In the genomic region with DNA sequence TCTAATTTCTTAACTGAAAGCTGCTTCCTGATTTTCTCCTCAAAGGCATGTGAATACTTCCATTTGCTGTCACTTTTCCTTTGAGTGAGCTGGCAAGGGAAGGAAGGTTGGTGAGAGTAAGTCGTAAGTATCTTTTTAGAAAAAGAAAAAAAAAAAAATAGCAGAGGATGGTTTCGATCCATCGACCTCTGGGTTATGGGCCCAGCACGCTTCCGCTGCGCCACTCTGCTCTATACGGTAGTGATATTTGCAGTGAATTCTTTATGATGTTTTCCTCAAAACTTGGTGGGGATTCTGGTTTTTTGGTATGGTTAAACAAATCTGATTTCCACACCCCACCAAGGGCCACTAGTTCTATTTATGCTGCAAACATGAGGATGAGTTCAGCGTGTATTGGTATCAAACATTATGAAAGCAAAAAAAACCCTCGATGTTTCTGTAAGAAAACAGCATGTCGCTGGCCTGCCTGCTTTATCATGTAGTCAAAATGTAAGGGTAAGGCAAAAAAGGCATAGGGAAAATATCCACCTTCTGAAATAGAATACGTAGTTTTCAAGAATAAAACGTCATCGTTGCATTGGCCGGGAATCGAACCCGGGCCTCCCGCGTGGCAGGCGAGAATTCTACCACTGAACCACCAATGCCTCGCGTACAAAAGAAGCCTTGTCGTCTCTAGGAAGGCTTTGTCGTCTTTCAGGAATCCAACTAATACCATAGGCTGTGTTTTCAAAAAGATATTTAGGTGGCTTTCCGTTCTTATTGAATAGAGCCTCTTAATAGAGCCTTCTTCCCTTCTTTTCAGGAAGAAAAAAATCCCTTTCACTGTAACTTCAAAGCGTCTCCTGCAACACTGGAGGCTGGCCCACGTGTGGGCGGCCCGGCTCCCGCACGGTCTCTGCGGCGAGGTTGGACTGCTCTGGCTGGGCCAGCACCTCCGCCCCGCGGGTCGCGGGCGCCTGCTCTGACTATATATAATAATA, we compare ENCODE assay signal across 1 cellular context.
TF ChIP-seq lines count a peak whose summit lies in the region.

No MANE protein-coding gene starts in this region.

TF ChIP-seq in K562, 482 proteins besides CTCF, POLR2A, EP300 and RAD21 (continued from another document and continues in another):
- peak; percentile 100 for TF ChIP-seq POLR2H (tag; IDR thresholded peaks at IDR 0.05; ENCODE audit: low read depth)
- TF ChIP-seq, protein P1, sequence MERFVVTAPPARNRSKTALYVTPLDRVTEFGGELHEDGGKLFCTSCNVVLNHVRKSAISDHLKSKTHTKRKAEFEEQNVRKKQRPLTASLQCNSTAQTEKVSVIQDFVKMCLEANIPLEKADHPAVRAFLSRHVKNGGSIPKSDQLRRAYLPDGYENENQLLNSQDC (CRISPR knock-in tag; IDR thresholded peaks at IDR 0.05), result peak; percentile 96
- peak; percentile 28 for TF ChIP-seq CCNT2 (IDR thresholded peaks at IDR 0.05; ENCODE audit: borderline replicate concordance, extremely low read depth, insufficient read length, low read depth, low read length)
- no peak for TF ChIP-seq HNRNPLL (IDR thresholded peaks at IDR 0.05; ENCODE audit: low read depth, low read length, poor library complexity, severe bottlenecking)
- TF ChIP-seq ESRRB (CRISPR knock-in tag; IDR thresholded peaks at IDR 0.05; ENCODE audit: borderline replicate concordance), result peak; percentile 58; the same call in 1 of the 2 replicates
- TF ChIP-seq ZNF717 (CRISPR knock-in tag; IDR thresholded peaks at IDR 0.05), result 0 out of 2 replicates have a peak, but pooled peaks have one; percentile 57
- peak; percentile 92 for TF ChIP-seq GABPB2 (CRISPR knock-in tag; conservative IDR thresholded peaks at IDR 0.05)
- TF ChIP-seq HCFC1 (IDR thresholded peaks at IDR 0.05; ENCODE audit: low read depth, low read length), result peak; percentile 59
- TF ChIP-seq GABPB1 (CRISPR knock-in tag; IDR thresholded peaks at IDR 0.05), result 0 out of 2 replicates have a peak, but pooled peaks have one; percentile 36
- TF ChIP-seq DIDO1 (tag; IDR thresholded peaks at IDR 0.05; ENCODE audit: low read depth), result 0 out of 2 replicates have a peak, but pooled peaks have one; percentile 34
- TF ChIP-seq MYNN (IDR thresholded peaks at IDR 0.05), result peak; percentile 85
- no peak for TF ChIP-seq MYNN (CRISPR knock-in tag; IDR thresholded peaks at IDR 0.05)
- TF ChIP-seq SRSF7 (optimal IDR thresholded peaks at IDR 0.05; ENCODE audit: low read depth, low read length), result no peak
- peak; percentile 75 for TF ChIP-seq NFIC (IDR thresholded peaks at IDR 0.05)
- TF ChIP-seq HES1 (IDR thresholded peaks at IDR 0.05; ENCODE audit: low read depth), result 0 out of 2 replicates have a peak, but pooled peaks have one; percentile 7
- TF ChIP-seq, protein P2, sequence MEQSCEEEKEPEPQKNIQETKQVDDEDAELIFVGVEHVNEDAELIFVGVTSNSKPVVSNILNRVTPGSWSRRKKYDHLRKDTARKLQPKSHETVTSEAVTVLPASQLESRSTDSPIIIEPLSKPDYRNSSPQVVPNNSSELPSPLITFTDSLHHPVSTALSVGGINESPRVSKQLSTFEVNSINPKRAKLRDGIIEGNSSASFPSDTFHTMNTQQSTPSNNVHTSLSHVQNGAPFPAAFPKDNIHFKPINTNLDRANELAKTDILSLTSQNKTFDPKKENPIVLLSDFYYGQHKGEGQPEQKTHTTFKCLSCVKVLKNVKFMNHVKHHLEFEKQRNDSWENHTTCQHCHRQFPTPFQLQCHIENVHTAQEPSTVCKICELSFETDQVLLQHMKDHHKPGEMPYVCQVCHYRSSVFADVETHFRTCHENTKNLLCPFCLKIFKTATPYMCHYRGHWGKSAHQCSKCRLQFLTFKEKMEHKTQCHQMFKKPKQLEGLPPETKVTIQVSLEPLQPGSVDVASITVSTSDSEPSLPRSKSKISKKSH (CRISPR knock-in tag; IDR thresholded peaks at IDR 0.05), result no peak
- TF ChIP-seq DPF2 (IDR thresholded peaks at IDR 0.05), result peak; percentile 58
- TF ChIP-seq NR4A1 (CRISPR knock-in tag; IDR thresholded peaks at IDR 0.05), result no peak
- peak; percentile 64; the same call in 1 of the 2 replicates for TF ChIP-seq NR4A1 (tag; IDR thresholded peaks at IDR 0.05)
- TF ChIP-seq SOX6 (IDR thresholded peaks at IDR 0.05), result peak; percentile 67
- TF ChIP-seq TEAD2 (tag; IDR thresholded peaks at IDR 0.05), result no peak
- TF ChIP-seq TAF9B (IDR thresholded peaks at IDR 0.05; ENCODE audit: partially characterized antibody), result no peak
- TF ChIP-seq FOXJ2 (tag; IDR thresholded peaks at IDR 0.05), result peak; percentile 61
- peak; percentile 42 for TF ChIP-seq DMBX1 (CRISPR knock-in tag; IDR thresholded peaks at IDR 0.05; ENCODE audit: borderline replicate concordance)
- TF ChIP-seq MCM3 (IDR thresholded peaks at IDR 0.05), result no peak
- peak; percentile 89; the same call in 1 of the 2 replicates for TF ChIP-seq THRAP3 (IDR thresholded peaks at IDR 0.05; ENCODE audit: borderline replicate concordance)
- TF ChIP-seq ZNF766 (CRISPR knock-in tag; conservative IDR thresholded peaks at IDR 0.05), result 0 out of 2 replicates have a peak, but pooled peaks have one; percentile 24
- TF ChIP-seq, protein P3, sequence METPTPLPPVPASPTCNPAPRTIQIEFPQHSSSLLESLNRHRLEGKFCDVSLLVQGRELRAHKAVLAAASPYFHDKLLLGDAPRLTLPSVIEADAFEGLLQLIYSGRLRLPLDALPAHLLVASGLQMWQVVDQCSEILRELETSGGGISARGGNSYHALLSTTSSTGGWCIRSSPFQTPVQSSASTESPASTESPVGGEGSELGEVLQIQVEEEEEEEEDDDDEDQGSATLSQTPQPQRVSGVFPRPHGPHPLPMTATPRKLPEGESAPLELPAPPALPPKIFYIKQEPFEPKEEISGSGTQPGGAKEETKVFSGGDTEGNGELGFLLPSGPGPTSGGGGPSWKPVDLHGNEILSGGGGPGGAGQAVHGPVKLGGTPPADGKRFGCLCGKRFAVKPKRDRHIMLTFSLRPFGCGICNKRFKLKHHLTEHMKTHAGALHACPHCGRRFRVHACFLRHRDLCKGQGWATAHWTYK (CRISPR knock-in tag; IDR thresholded peaks at IDR 0.05), result peak; percentile 89
- TF ChIP-seq ZNF561 (CRISPR knock-in tag; conservative IDR thresholded peaks at IDR 0.05), result 0 out of 2 replicates have a peak, but pooled peaks have one; percentile 41
- peak; percentile 52; the same call in 1 of the 2 replicates for TF ChIP-seq ZNF324 (CRISPR knock-in tag; IDR thresholded peaks at IDR 0.05)
- TF ChIP-seq SUPT5H (IDR thresholded peaks at IDR 0.05), result peak; percentile 98
- 0 out of 2 replicates have a peak, but pooled peaks have one; percentile 44 for TF ChIP-seq ZNF583 (CRISPR knock-in tag; IDR thresholded peaks at IDR 0.05)
- TF ChIP-seq ZNF444 (CRISPR knock-in tag; IDR thresholded peaks at IDR 0.05), result peak; percentile 80
- TF ChIP-seq ZNF146 (CRISPR knock-in tag; IDR thresholded peaks at IDR 0.05; ENCODE audit: unreplicated experiment), result no peak
- peak; percentile 48 to 82; a peak in 1 of 4 replicates for TF ChIP-seq SRF (CRISPR knock-in tag; IDR thresholded peaks at IDR 0.05)
- TF ChIP-seq POLR3G (IDR thresholded peaks at IDR 0.05; ENCODE audit: extremely low read depth, insufficient read length, insufficient replicate concordance), result peak; percentile 80
- TF ChIP-seq POLR2AphosphoS5 (IDR thresholded peaks at IDR 0.05; ENCODE audit: control insufficient read depth, insufficient read depth, low read depth, low read length), result peak; percentile 94
- no peak for TF ChIP-seq KAT2B (IDR thresholded peaks at IDR 0.05; ENCODE audit: low read depth, low read length)
- no peak for TF ChIP-seq ZBTB34 (CRISPR knock-in tag; IDR thresholded peaks at IDR 0.05)
- no peak for TF ChIP-seq E4F1 (CRISPR knock-in tag; IDR thresholded peaks at IDR 0.05; ENCODE audit: borderline replicate concordance)
- peak; percentile 99 for TF ChIP-seq POLR2AphosphoS2 (IDR thresholded peaks at IDR 0.05; ENCODE audit: low read length)
- peak; percentile 21; the same call in 1 of the 2 replicates for TF ChIP-seq DDX20 (tag; IDR thresholded peaks at IDR 0.05; ENCODE audit: low read depth)
- TF ChIP-seq MECOM (CRISPR knock-in tag; IDR thresholded peaks at IDR 0.05), result peak; percentile 55
- TF ChIP-seq, protein P4, sequence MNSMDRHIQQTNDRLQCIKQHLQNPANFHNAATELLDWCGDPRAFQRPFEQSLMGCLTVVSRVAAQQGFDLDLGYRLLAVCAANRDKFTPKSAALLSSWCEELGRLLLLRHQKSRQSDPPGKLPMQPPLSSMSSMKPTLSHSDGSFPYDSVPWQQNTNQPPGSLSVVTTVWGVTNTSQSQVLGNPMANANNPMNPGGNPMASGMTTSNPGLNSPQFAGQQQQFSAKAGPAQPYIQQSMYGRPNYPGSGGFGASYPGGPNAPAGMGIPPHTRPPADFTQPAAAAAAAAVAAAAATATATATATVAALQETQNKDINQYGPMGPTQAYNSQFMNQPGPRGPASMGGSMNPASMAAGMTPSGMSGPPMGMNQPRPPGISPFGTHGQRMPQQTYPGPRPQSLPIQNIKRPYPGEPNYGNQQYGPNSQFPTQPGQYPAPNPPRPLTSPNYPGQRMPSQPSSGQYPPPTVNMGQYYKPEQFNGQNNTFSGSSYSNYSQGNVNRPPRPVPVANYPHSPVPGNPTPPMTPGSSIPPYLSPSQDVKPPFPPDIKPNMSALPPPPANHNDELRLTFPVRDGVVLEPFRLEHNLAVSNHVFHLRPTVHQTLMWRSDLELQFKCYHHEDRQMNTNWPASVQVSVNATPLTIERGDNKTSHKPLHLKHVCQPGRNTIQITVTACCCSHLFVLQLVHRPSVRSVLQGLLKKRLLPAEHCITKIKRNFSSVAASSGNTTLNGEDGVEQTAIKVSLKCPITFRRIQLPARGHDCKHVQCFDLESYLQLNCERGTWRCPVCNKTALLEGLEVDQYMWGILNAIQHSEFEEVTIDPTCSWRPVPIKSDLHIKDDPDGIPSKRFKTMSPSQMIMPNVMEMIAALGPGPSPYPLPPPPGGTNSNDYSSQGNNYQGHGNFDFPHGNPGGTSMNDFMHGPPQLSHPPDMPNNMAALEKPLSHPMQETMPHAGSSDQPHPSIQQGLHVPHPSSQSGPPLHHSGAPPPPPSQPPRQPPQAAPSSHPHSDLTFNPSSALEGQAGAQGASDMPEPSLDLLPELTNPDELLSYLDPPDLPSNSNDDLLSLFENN (IDR thresholded peaks at IDR 0.05; ENCODE audit: low read depth in 2 of 2, low read length in 2 of 2), result peak in 1 of 2 experiments; percentile 89; a peak in 2 of 4 replicates
- TF ChIP-seq BCOR (IDR thresholded peaks at IDR 0.05), result peak; percentile 34; the same call in 1 of the 2 replicates
- peak; percentile 77; the same call in 1 of the 2 replicates for TF ChIP-seq CREB5 (CRISPR knock-in tag; IDR thresholded peaks at IDR 0.05)
- TF ChIP-seq JUN (IDR thresholded peaks at IDR 0.05; ENCODE audit: borderline replicate concordance, low read depth, low read length), result no peak
- TF ChIP-seq JUN (CRISPR knock-in tag; IDR thresholded peaks at IDR 0.05; ENCODE audit: borderline replicate concordance), result no peak
- TF ChIP-seq, protein P5, sequence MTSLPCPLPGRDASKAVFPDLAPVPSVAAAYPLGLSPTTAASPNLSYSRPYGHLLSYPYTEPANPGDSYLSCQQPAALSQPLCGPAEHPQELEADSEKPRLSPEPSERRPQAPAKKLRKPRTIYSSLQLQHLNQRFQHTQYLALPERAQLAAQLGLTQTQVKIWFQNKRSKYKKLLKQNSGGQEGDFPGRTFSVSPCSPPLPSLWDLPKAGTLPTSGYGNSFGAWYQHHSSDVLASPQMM (CRISPR knock-in tag; IDR thresholded peaks at IDR 0.05), result peak; percentile 76
- TF ChIP-seq ZNF830 (CRISPR knock-in tag; IDR thresholded peaks at IDR 0.05), result peak; percentile 70
- peak; percentile 49; the same call in 1 of the 2 replicates for TF ChIP-seq SMAD3 (CRISPR knock-in tag; conservative IDR thresholded peaks at IDR 0.05)
- no peak for TF ChIP-seq EHMT2 (IDR thresholded peaks at IDR 0.05)
